4 cellular contexts compared by ENCODE assay signal in genomic region chr9:95444160-95444559, GRCh38.
"Had no signal": no experiment of that assay in that cellular context is flagged by ENCODE, and none has a peak within 500 bp of the region (broad histone marks: within the 10 kb centered on the region; RNA-seq: fewer than 3 reads in every experiment).

No MANE protein-coding gene starts in this region.

- ATAC-seq: GM23338 had no signal

- H2AFZ ChIP-seq: GM23338 had no signal

- H3K4me3 ChIP-seq: GM23338 had no signal

- DNase-seq: H9, HCEC 1CT, KBM-7 had no signal

- H3K4me2 ChIP-seq: GM23338 had no signal
